10 cellular contexts compared by ENCODE assay signal in the genomic region with DNA sequence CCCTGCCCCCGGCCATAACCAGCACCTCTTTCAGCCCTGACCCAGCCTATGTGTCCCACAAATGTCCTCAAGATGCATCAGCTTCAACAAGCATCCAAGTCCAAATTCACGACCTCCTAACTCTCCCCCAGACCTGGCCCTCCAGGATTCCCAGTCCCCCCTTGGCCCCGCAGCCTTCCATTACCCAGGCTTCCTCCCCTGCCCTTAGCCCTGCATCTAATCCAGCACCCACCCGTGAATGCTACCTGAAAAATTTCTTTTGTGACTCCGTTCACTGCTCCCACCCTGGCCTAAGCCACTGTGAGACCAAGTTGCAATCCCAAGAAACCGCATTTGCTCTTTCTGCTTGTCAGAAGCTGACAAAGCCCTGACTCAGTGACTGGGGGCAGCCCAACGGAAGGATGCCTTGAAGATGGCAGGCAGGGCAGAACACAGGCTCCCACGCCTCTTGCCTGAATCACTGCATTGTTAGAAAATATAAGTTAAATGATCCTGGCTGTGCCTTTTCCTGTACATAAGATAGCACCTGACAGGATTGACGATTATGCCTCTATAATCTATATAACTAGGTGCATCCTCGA. TPM values are rescaled to one million over a fixed set of nuclear protein-coding genes. Genes with fewer than 3 reads are reported as not detected.
DNase-seq lines count a peak whose midpoint lies in the region; ATAC-seq, FAIRE-seq and TF ChIP-seq lines count a peak whose summit lies in the region.
"Had no signal": no experiment of that assay in that cellular context is flagged by ENCODE, and none has a peak within 500 bp of the region (broad histone marks: within the 10 kb centered on the region; RNA-seq: fewer than 3 reads in every experiment).

No MANE protein-coding gene starts in this region.

- no peak overlapping the region for H2AFZ ChIP-seq in endothelial cell of umbilical vein (ENCODE audit: low read depth, low read length)

- H3K9me3 Mint-ChIP-seq in osteocyte (ENCODE audit: unreplicated experiment): no peaks in the 10 kb centered on the region

- no peaks in the 10 kb centered on the region for H4K20me1 ChIP-seq in endothelial cell of umbilical vein (replicated peaks; ENCODE audit: control insufficient read depth, extremely low read depth, insufficient read depth, low read length)

- peak; percentile 96 for DNase-seq in Daoy (ENCODE audit: low read depth)
- DNase-seq in RKO (ENCODE audit: low spot score): peak; percentile 85
- no peak for DNase-seq in endothelial cell of umbilical vein (ENCODE audit: low read depth, low spot score)
- DNase-seq in osteocyte (ENCODE audit: extremely low spot score, unreplicated experiment): no peak
- no peak for DNase-seq in activated CD8-positive, alpha-beta memory T cell treated with anti-CD3 and anti-CD28 coated beads for 24 hours
- DNase-seq in Peyer's patch: no peak
- DNase-seq: activated gamma-delta T cell; stimulated activated CD4-positive, alpha-beta T cell treated with anti-CD3 and anti-CD28 coated beads, Interleukin-12 subunit alpha, Interleukin-12 subunit beta, amount 100 ng/mL, for 4 hours had no signal

- peak overlapping the region; percentile 81 for H3K4me3 Mint-ChIP-seq in osteocyte (ENCODE audit: unreplicated experiment)

- intact Hi-C loops in endothelial cell of umbilical vein (cut with micrococcal nuclease): no loop called here

- ATAC-seq in HG02678 (IDR thresholded peaks at IDR 0.05; ENCODE audit: unreplicated experiment) (no peak), HG03045 (IDR thresholded peaks at IDR 0.05; ENCODE audit: unreplicated experiment) (no peak)

- peaks cover 48% of the 10 kb centered on the region for H3K4me1 Mint-ChIP-seq in osteocyte (ENCODE audit: unreplicated experiment)

- dilution Hi-C loops in endothelial cell of umbilical vein (cut with MboI; ENCODE audit: extremely low pct_ligation_motif_present, low sequenced_read_pairs): no loop called here

- TF ChIP-seq POLR2A in endothelial cell of umbilical vein (IDR thresholded peaks at IDR 0.05; ENCODE audit: low read depth, low read length) (no peak), Peyer's patch (IDR thresholded peaks at IDR 0.05) (no peak)

- TF ChIP-seq CTCF in endothelial cell of umbilical vein (IDR thresholded peaks at IDR 0.05; ENCODE audit: extremely low read depth in 1 of 2, insufficient read depth in 1 of 2, low read depth in 1 of 2, low read length in 2 of 2): no peak
- no peak for TF ChIP-seq CTCF in osteocyte (IDR thresholded peaks at IDR 0.05)
- no peak for TF ChIP-seq CTCF in Peyer's patch (IDR thresholded peaks at IDR 0.05)

- H3K4me3 ChIP-seq in endothelial cell of umbilical vein (replicated peaks in 1 of 3; ENCODE audit: insufficient read depth in 1 of 3, low read depth in 1 of 3, low read length in 3 of 3): no peak overlapping the region
- no peak overlapping the region for H3K4me3 ChIP-seq in Peyer's patch

- no peaks in the 10 kb centered on the region for H3K27me3 ChIP-seq in endothelial cell of umbilical vein (ENCODE audit: control insufficient read depth in 2 of 2, insufficient read depth in 2 of 2, low read length in 2 of 2)
- no peaks in the 10 kb centered on the region for H3K27me3 ChIP-seq in Peyer's patch

- H3K36me3 ChIP-seq in endothelial cell of umbilical vein (ENCODE audit: control insufficient read depth in 2 of 2, extremely low read depth in 1 of 2, insufficient read depth in 2 of 2, low read length in 2 of 2) (peaks cover 0 to 14% of the 10 kb centered on the region in 2 experiments), Peyer's patch (peaks cover 0 to 4% (median 0%) of the 10 kb centered on the region in 3 donors)

- H3K27me3 Mint-ChIP-seq in osteocyte (ENCODE audit: unreplicated experiment): no peaks in the 10 kb centered on the region

- H3K27ac Mint-ChIP-seq in osteocyte (ENCODE audit: unreplicated experiment): peak overlapping the region; percentile 76

- peaks cover 4% of the 10 kb centered on the region for H3K36me3 Mint-ChIP-seq in osteocyte (ENCODE audit: unreplicated experiment)

- H3K9me1 ChIP-seq in endothelial cell of umbilical vein (replicated peaks; ENCODE audit: control insufficient read depth, extremely low read depth, insufficient read depth, low read length): no peaks in the 10 kb centered on the region

- no peaks in the 10 kb centered on the region for H3K9me3 ChIP-seq in endothelial cell of umbilical vein (replicated peaks; ENCODE audit: control insufficient read depth, insufficient read depth, low read length)
- H3K9me3 ChIP-seq in Peyer's patch: no peaks in the 10 kb centered on the region

- CTCF ChIA-PET in endothelial cell of umbilical vein (lab: Charles Lee): interaction anchor here (1.1 to 4.5 kb wide), 4 partner anchors 14 to 29 kb away, joined by 3 to 25 read pairs (median 4); no protein-coding TSS in a partner anchor

- no peak overlapping the region for H3K4me2 ChIP-seq in endothelial cell of umbilical vein (ENCODE audit: insufficient read depth, low read length)

- no peak for FAIRE-seq in endothelial cell of umbilical vein (lab: Jason Lieb, UNC)

- POLR2A ChIA-PET in endothelial cell of umbilical vein (lab: Charles Lee): interaction anchor here (0.7 kb wide), 1 partner anchor 18 kb away, joined by 5 read pairs; no protein-coding TSS in a partner anchor

- no peak overlapping the region for H3K27ac ChIP-seq in endothelial cell of umbilical vein (ENCODE audit: insufficient read depth, low read depth, low read length)
- no peak overlapping the region for H3K27ac ChIP-seq in Peyer's patch

- peaks cover 24% of the 10 kb centered on the region for H3K4me1 ChIP-seq in endothelial cell of umbilical vein (ENCODE audit: control insufficient read depth, extremely low read depth, insufficient read depth, low read length)
- peaks cover 0 to 28% (median 0%) of the 10 kb centered on the region in 4 donors for H3K4me1 ChIP-seq in Peyer's patch

- BruUV-seq in endothelial cell of umbilical vein (replicated peaks; lab: Mats Ljungman, UMichigan): no TSS peak

- H3K9ac ChIP-seq in endothelial cell of umbilical vein (replicated peaks; ENCODE audit: extremely low read depth, insufficient read depth, low read length): no peak overlapping the region

- no peaks in the 10 kb centered on the region for H3K79me2 ChIP-seq in endothelial cell of umbilical vein (ENCODE audit: control insufficient read depth, insufficient read depth, low read length)

TF ChIP-seq in endothelial cell of umbilical vein, 7 proteins besides CTCF, POLR2A, EP300 and RAD21:
- no peak for TF ChIP-seq MAX (IDR thresholded peaks at IDR 0.05; ENCODE audit: insufficient read depth, insufficient read length)
- peak; percentile 35 for TF ChIP-seq FOS (IDR thresholded peaks at IDR 0.05; ENCODE audit: borderline replicate concordance, insufficient read depth, low read length)

RNA-seq across cellular contexts. Expression of gene MFAP2, which starts 0.9 kb away (rescaled TPM):
- 150 and 213 TPM in 2 replicates for total RNA-seq in Daoy (2014; rRNA removed; shearing (Covaris generic))
- total RNA-seq in endothelial cell of umbilical vein: 37.9 and 43.0 TPM in 2 replicates
- polyA plus RNA-seq in endothelial cell of umbilical vein: 138 and 183 TPM in 2 replicates
- 107 and 143 TPM in 2 replicates for polyA plus RNA-seq in endothelial cell of umbilical vein (2011; cell fraction: cytosol; rRNA removed)
- polyA plus RNA-seq in endothelial cell of umbilical vein (2011; cell fraction: nucleus; rRNA removed): 75.2 and 132 TPM in 2 replicates
- 59.3 and 95.7 TPM in 2 replicates for polyA plus RNA-seq in endothelial cell of umbilical vein (2012)
- polyA minus RNA-seq in endothelial cell of umbilical vein: 32.4 and 35.5 TPM in 2 replicates
- polyA minus RNA-seq in endothelial cell of umbilical vein (2011; cell fraction: cytosol; rRNA and poly(A)+ RNA removed): not detected
- polyA minus RNA-seq in endothelial cell of umbilical vein (2011; cell fraction: nucleus; rRNA and poly(A)+ RNA removed): 19.6 and 39.9 TPM in 2 replicates
- total RNA-seq in osteocyte: 169 and 172 TPM in 2 replicates
- 1 to 10 TPM in 3 of 4 donors, not detected in 1; 1.9 to 8.4 (median 2.1) TPM for total RNA-seq in Peyer's patch

RNA-seq across cellular contexts. Expression of gene ATP13A2, which starts 30.4 kb away (rescaled TPM):
- 47.2 and 70.7 TPM in 2 replicates for total RNA-seq in Daoy (2014; rRNA removed; shearing (Covaris generic))
- total RNA-seq in endothelial cell of umbilical vein (44.9 and 52.3 TPM in 2 replicates), osteocyte (69.6 and 69.9 TPM in 2 replicates), Peyer's patch (10 to 100 TPM; 20.6 to 58.0 (median 44.5) TPM)
- 60.6 and 76.2 TPM in 2 replicates for polyA plus RNA-seq in endothelial cell of umbilical vein
- 37.5 and 49.2 TPM in 2 replicates for polyA plus RNA-seq in endothelial cell of umbilical vein (2011; cell fraction: cytosol; rRNA removed)
- polyA plus RNA-seq in endothelial cell of umbilical vein (2011; cell fraction: nucleus; rRNA removed): 45.9 and 59.4 TPM in 2 replicates
- 39.3 and 54.0 TPM in 2 replicates for polyA plus RNA-seq in endothelial cell of umbilical vein (2012)
- 71.4 and 71.6 TPM in 2 replicates for polyA minus RNA-seq in endothelial cell of umbilical vein
- 15.1 TPM for polyA minus RNA-seq in endothelial cell of umbilical vein (2011; cell fraction: cytosol; rRNA and poly(A)+ RNA removed)
- 25.1 and 38.6 TPM in 2 replicates for polyA minus RNA-seq in endothelial cell of umbilical vein (2011; cell fraction: nucleus; rRNA and poly(A)+ RNA removed)

RNA-seq across cellular contexts. Expression of gene CROCC, which starts 59.6 kb away (rescaled TPM):
- total RNA-seq in Daoy (2014; rRNA removed; shearing (Covaris generic)): 30.6 and 31.3 TPM in 2 replicates
- 27.0 and 35.5 TPM in 2 replicates for total RNA-seq in endothelial cell of umbilical vein
- polyA plus RNA-seq in endothelial cell of umbilical vein: 18.2 and 18.3 TPM in 2 replicates
- polyA plus RNA-seq in endothelial cell of umbilical vein (2011; cell fraction: cytosol; rRNA removed): 7.7 and 13.1 TPM in 2 replicates
- 109 and 119 TPM in 2 replicates for polyA plus RNA-seq in endothelial cell of umbilical vein (2011; cell fraction: nucleus; rRNA removed)
- 9.1 and 12.6 TPM in 2 replicates for polyA plus RNA-seq in endothelial cell of umbilical vein (2012)
- 17.1 and 22.0 TPM in 2 replicates for polyA minus RNA-seq in endothelial cell of umbilical vein
- 4.6 TPM for polyA minus RNA-seq in endothelial cell of umbilical vein (2011; cell fraction: cytosol; rRNA and poly(A)+ RNA removed)
- polyA minus RNA-seq in endothelial cell of umbilical vein (2011; cell fraction: nucleus; rRNA and poly(A)+ RNA removed): 17.1 and 25.7 TPM in 2 replicates
- 31.4 and 34.5 TPM in 2 replicates for total RNA-seq in osteocyte
- total RNA-seq in Peyer's patch: 100 to 1,000 TPM in 1 of 4 donors, 10 to 100 TPM in 3; 14.7 to 298 (median 45.1) TPM

Comparison
In these comparisons a context has a peak if more than half of its experiments do, and no peak if none do; other contexts are left out.
1. DNase-seq: peak in Daoy (single experiment) and RKO (single experiment); none in endothelial cell of umbilical vein (single experiment), osteocyte (single experiment), activated CD8-positive, alpha-beta memory T cell treated with anti-CD3 and anti-CD28 coated beads for 24 hours (single experiment) and Peyer's patch (0 of 3).